Comparison of ENCODE assay signal across 12 cellular contexts in the genomic region with DNA sequence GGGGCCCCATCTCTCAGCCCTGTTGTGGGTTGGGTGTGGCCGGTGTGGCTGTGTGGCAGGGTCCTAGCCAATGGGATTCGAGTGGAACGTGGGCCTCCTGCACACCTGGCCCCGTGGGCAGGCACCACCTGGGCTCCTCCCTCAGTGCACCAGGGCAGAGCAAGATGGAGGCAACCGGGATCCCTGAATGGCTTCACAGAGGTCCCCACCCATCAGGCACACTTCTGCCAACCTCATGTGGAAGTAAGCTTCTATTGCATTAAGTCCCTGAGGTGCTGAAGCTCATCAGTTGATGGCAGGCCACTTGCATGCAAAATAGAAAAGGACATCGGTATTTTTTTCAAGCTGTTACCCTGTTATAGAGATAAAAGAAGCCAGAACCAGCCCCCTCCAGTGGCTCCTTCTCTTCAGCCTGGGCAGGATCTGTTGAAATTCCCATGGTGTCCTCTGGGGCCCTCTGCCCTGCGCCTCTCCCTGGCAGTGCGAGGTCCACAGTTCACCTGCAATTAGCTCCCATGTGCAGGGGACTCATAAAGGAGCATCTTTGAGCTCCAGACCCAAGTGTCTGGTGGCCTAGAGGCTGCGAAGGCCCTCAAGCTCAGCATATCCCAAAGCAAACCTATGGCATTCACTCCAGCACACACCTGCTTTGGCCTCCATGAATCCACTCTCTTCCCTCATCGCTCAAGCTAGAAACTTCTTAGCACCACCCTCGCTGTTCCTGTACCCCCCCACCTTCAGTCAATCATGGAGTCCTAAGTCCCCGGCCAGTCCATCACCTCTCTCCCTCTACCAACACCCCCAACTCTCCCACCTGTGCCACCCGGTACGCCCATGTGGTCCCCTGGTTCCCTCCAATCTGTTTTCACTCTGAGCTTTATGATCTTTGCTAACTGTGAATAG. TPM values are rescaled to one million over a fixed set of nuclear protein-coding genes. Genes with fewer than 3 reads are reported as not detected.
A peak's percentile ranks its signal among the peaks of the same experiment; 100 is the strongest.
DNase-seq lines count a peak whose midpoint lies in the region; ATAC-seq and TF ChIP-seq lines count a peak whose summit lies in the region.
"Had no signal": no experiment of that assay in that cellular context is flagged by ENCODE, and none has a peak within 500 bp of the region (broad histone marks: within the 10 kb centered on the region; RNA-seq: fewer than 3 reads in every experiment).

No MANE protein-coding gene starts in this region.

- peak; percentile 16 for DNase-seq in NCI-H2227 (lab: John Stamatoyannopoulos, UW; ENCODE audit: unreplicated experiment)
- DNase-seq in NCI-H2227 treated with DMSO at 0.1 percent for 48 hours (lab: John Stamatoyannopoulos, UW): no peak
- peak; percentile 19 for DNase-seq in OCI-M1 (lab: John Stamatoyannopoulos, UW)
- DNase-seq in epithelial cell of esophagus (ENCODE audit: low read depth): no peak
- peak; percentile 91 for DNase-seq in osteoblast (ENCODE audit: insufficient read length, low spot score, missing footprints)
- no peak for DNase-seq in NAMALWA (ENCODE audit: low spot score)
- no peak for DNase-seq in NCI-H748 treated with DMSO at 0.1 percent for 48 hours (lab: John Stamatoyannopoulos, UW)
- DNase-seq: activated CD8-positive, alpha-beta memory T cell treated with anti-CD3 and anti-CD28 coated beads, Interleukin-2, amount 50 U/mL, for 4 hours; GF-D8; stimulated activated naive CD4-positive, alpha-beta T cell treated with Interleukin-2 at 50 U/mL for 16 hours had no signal

- H3K4me3 ChIP-seq in epithelial cell of esophagus (ENCODE audit: low read length): no peak overlapping the region
- H3K4me3 ChIP-seq in osteoblast (ENCODE audit: insufficient read depth, low read length): no peak overlapping the region

- no peak overlapping the region for H3K27ac ChIP-seq in osteoblast (ENCODE audit: low read depth, low read length)
- H3K27ac ChIP-seq: epithelial cell of prostate had no signal

- no peaks in the 10 kb centered on the region for H3K9me3 ChIP-seq in osteoblast (ENCODE audit: low read depth, low read length)

- no peak overlapping the region for H3K4me2 ChIP-seq in osteoblast (ENCODE audit: insufficient read depth, low read length)

- H3K4me1 ChIP-seq in osteoblast (ENCODE audit: insufficient read depth, low read length): peaks cover 9% of the 10 kb centered on the region

- no peaks in the 10 kb centered on the region for H4K20me1 ChIP-seq in osteoblast (ENCODE audit: insufficient read depth, low read length)

- TF ChIP-seq CTCF in epithelial cell of esophagus (IDR thresholded peaks at IDR 0.05; ENCODE audit: insufficient read depth, low read depth, low read length, missing control alignments) (peak; percentile 23), osteoblast (IDR thresholded peaks at IDR 0.05; ENCODE audit: extremely low read depth, low read depth, low read length) (peak; percentile 35)

- no peak for ATAC-seq in GM19463 (IDR thresholded peaks at IDR 0.05; ENCODE audit: unreplicated experiment)

- H3K27me3 ChIP-seq in osteoblast (ENCODE audit: insufficient read depth, low read length): peaks cover 3% of the 10 kb centered on the region

- H3K36me3 ChIP-seq in osteoblast (ENCODE audit: insufficient read depth, low read length): no peaks in the 10 kb centered on the region

- H2AFZ ChIP-seq in osteoblast (ENCODE audit: low read length): no peak overlapping the region

- H3K79me2 ChIP-seq in osteoblast (ENCODE audit: insufficient read depth, low read length): no peaks in the 10 kb centered on the region

RNA-seq across cellular contexts. Expression of a gene that starts 2.1 kb away (rescaled TPM):
- total RNA-seq in osteoblast: 1.8 and 2.4 TPM in 2 replicates

Comparison
In these comparisons a context has a peak if more than half of its experiments do, and no peak if none do; other contexts are left out.
1. DNase-seq: peak in NCI-H2227 (single experiment), OCI-M1 (single experiment) and osteoblast (single experiment); none in NCI-H2227 treated with DMSO at 0.1 percent for 48 hours (single experiment), epithelial cell of esophagus (single experiment), NAMALWA (single experiment) and NCI-H748 treated with DMSO at 0.1 percent for 48 hours (single experiment).